1 cellular context compared by ENCODE assay signal in the genomic region with DNA sequence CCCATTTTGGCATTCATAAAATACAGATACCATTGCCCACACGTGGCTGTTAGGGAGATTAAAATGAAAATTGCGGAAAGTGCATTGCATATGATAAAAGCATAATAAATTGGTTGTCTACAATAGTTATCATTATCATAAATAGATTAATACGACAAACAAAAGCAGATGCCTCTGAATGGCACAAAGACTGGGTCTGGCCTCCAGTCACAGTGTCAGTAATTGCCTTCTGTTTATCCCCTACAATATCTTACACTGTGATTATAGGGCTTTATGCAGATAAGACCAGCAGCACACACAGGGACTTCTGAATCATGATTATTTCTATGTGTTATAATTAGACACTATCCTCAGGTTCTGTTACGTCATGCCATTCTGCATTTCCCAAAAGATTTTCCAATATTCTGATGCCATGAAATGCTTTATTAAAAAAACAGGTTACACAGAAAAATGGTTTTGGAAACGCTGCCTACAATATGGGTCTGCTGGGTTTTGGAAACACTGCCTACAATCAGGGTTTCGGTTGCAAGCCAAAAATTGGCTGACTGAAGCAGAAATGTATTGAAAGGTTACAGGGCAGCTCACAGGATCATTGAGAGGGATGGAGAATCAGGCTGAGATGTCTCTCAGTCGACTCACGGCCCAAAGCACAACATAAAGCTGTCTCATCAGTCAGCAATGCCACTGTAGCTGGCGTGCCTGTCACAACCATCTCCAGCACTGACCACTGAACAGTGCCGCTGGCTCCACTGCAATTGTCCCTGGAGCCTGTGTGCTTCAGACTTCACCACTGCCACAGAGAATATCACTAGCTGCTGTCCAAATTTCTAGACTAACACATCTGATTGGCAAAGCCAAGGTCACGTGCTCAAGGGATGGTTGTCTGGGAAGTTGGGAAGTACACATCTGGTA.
TF ChIP-seq lines count a peak whose summit lies in the region.

No MANE protein-coding gene starts in this region.

TF ChIP-seq in SK-N-SH, 30 proteins besides CTCF, POLR2A, EP300 and RAD21 (continued from another document):
- TF ChIP-seq CHD2 (IDR thresholded peaks at IDR 0.05; ENCODE audit: low read length, partially characterized antibody) (peak; percentile 80), GATA2 (CRISPR knock-in tag; IDR thresholded peaks at IDR 0.05) (peak; percentile 95), GABPA (IDR thresholded peaks at IDR 0.05; ENCODE audit: low read depth) (no peak), RCOR1 (IDR thresholded peaks at IDR 0.05; ENCODE audit: low read length) (peak; percentile 99), SIN3A (IDR thresholded peaks at IDR 0.05; ENCODE audit: borderline replicate concordance, low read depth, low read length) (no peak), RFX5 (IDR thresholded peaks at IDR 0.05; ENCODE audit: low read length) (no peak), TEAD4 (IDR thresholded peaks at IDR 0.05; ENCODE audit: borderline replicate concordance, insufficient read depth) (peak; percentile 13; the same call in 1 of the 2 replicates), ELF1 (IDR thresholded peaks at IDR 0.05) (no peak), SMC3 (IDR thresholded peaks at IDR 0.05; ENCODE audit: low read depth, low read length) (no peak), FOXM1 (IDR thresholded peaks at IDR 0.05; ENCODE audit: low read depth) (no peak), RXRA (IDR thresholded peaks at IDR 0.05; ENCODE audit: borderline replicate concordance, low read depth) (no peak), TAF1 (IDR thresholded peaks at IDR 0.05; ENCODE audit: borderline replicate concordance, low read depth, low read length) (no peak)
- TF ChIP-seq, protein P1, sequence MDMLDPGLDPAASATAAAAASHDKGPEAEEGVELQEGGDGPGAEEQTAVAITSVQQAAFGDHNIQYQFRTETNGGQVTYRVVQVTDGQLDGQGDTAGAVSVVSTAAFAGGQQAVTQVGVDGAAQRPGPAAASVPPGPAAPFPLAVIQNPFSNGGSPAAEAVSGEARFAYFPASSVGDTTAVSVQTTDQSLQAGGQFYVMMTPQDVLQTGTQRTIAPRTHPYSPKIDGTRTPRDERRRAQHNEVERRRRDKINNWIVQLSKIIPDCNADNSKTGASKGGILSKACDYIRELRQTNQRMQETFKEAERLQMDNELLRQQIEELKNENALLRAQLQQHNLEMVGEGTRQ (IDR thresholded peaks at IDR 0.05; ENCODE audit: borderline replicate concordance, low read depth, low read length): no peak
- TF ChIP-seq, protein P2, sequence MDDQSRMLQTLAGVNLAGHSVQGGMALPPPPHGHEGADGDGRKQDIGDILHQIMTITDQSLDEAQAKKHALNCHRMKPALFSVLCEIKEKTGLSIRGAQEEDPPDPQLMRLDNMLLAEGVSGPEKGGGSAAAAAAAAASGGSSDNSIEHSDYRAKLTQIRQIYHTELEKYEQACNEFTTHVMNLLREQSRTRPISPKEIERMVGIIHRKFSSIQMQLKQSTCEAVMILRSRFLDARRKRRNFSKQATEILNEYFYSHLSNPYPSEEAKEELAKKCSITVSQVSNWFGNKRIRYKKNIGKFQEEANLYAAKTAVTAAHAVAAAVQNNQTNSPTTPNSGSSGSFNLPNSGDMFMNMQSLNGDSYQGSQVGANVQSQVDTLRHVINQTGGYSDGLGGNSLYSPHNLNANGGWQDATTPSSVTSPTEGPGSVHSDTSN (IDR thresholded peaks at IDR 0.05): no peak
- TF ChIP-seq, protein P3, sequence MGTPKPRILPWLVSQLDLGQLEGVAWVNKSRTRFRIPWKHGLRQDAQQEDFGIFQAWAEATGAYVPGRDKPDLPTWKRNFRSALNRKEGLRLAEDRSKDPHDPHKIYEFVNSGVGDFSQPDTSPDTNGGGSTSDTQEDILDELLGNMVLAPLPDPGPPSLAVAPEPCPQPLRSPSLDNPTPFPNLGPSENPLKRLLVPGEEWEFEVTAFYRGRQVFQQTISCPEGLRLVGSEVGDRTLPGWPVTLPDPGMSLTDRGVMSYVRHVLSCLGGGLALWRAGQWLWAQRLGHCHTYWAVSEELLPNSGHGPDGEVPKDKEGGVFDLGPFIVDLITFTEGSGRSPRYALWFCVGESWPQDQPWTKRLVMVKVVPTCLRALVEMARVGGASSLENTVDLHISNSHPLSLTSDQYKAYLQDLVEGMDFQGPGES (IDR thresholded peaks at IDR 0.05; ENCODE audit: low read depth, low read length): no peak
TF ChIP-seq in SK-N-SH: peak in this region for 9.
